ENCODE assay signal across 8 cellular contexts in genomic region chr6:26607434-26608230, GRCh38. TPM values are rescaled to one million over a fixed set of nuclear protein-coding genes. Genes with fewer than 3 reads are reported as not detected.
A peak's percentile ranks its signal among the peaks of the same experiment; 100 is the strongest.
DNase-seq lines count a peak whose midpoint lies in the region; ATAC-seq, FAIRE-seq and TF ChIP-seq lines count a peak whose summit lies in the region.

No MANE protein-coding gene starts in this region.

- H3K27me3 Mint-ChIP-seq in activated CD4-positive, alpha-beta T cell treated with anti-CD3 and anti-CD28 coated beads, Interleukin-2, amount 10 ng/mL, durations not matched to agents 7 days and 5 days: peaks cover 4% of the 10 kb centered on the region
- peaks cover 31% of the 10 kb centered on the region for H3K27me3 Mint-ChIP-seq in mesothelial cell of epicardium (ENCODE audit: low read depth)

- WGBS in A549 (ENCODE audit: missing lambda C conversion rate): 39% methylated on average over 7 of the region's 7 CpGs

- peak overlapping the region; percentile 64 for H3K27ac Mint-ChIP-seq in activated CD4-positive, alpha-beta T cell treated with anti-CD3 and anti-CD28 coated beads, Interleukin-2, amount 10 ng/mL, durations not matched to agents 7 days and 5 days
- no peak overlapping the region for H3K27ac Mint-ChIP-seq in mesothelial cell of epicardium

- TF ChIP-seq POLR2A in A549 (IDR thresholded peaks at IDR 0.05; ENCODE audit: low read length) (no peak), GM12892 (IDR thresholded peaks at IDR 0.05; ENCODE audit: low read depth, low read length) (no peak)

- no peaks in the 10 kb centered on the region for H3K36me3 Mint-ChIP-seq in activated CD4-positive, alpha-beta T cell treated with anti-CD3 and anti-CD28 coated beads, Interleukin-2, amount 10 ng/mL, durations not matched to agents 7 days and 5 days (ENCODE audit: low read depth)
- no peaks in the 10 kb centered on the region for H3K36me3 Mint-ChIP-seq in mesothelial cell of epicardium

- FAIRE-seq in A549 (lab: Jason Lieb, UNC) (no peak), GM12892 (lab: Jason Lieb, UNC) (peak; percentile 83)

- peak; percentile 90 to 96 for ATAC-seq in A549
- ATAC-seq in HG03378 (IDR thresholded peaks at IDR 0.05; ENCODE audit: unreplicated experiment): peak; percentile 77

- H3K27ac ChIP-seq in A549: no peak overlapping the region

- no peak overlapping the region for H3K4me3 Mint-ChIP-seq in activated CD4-positive, alpha-beta T cell treated with anti-CD3 and anti-CD28 coated beads, Interleukin-2, amount 10 ng/mL, durations not matched to agents 7 days and 5 days
- H3K4me3 Mint-ChIP-seq in mesothelial cell of epicardium: no peak overlapping the region

- H3K4me3 ChIP-seq in A549: peak overlapping the region; percentile 26; the same call in 1 of the 3 replicates

- H3K4me1 Mint-ChIP-seq in activated CD4-positive, alpha-beta T cell treated with anti-CD3 and anti-CD28 coated beads, Interleukin-2, amount 10 ng/mL, durations not matched to agents 7 days and 5 days: peaks cover 10% of the 10 kb centered on the region
- H3K4me1 Mint-ChIP-seq in mesothelial cell of epicardium: no peaks in the 10 kb centered on the region

- H3K4me2 ChIP-seq in A549: peak overlapping the region; percentile 69

- TF ChIP-seq RAD21 in A549 (conservative IDR thresholded peaks at IDR 0.05 in 1 of 2, IDR thresholded peaks at IDR 0.05 in 1 of 2): peak; percentile 82 to 87

- no peaks in the 10 kb centered on the region for H3K9me3 Mint-ChIP-seq in activated CD4-positive, alpha-beta T cell treated with anti-CD3 and anti-CD28 coated beads, Interleukin-2, amount 10 ng/mL, durations not matched to agents 7 days and 5 days
- H3K9me3 Mint-ChIP-seq in mesothelial cell of epicardium: no peaks in the 10 kb centered on the region

- CTCF ChIA-PET in A549 (lab: Yijun Ruan, JAX): interaction anchor here (0.6 to 1.2 kb wide), 5 partner anchors 413 to 526 kb away, joined by 3 to 21 read pairs (median 4); no protein-coding TSS in a partner anchor
- CTCF ChIA-PET in activated CD4-positive, alpha-beta T cell treated with anti-CD3 and anti-CD28 coated beads, Interleukin-2, amount 10 ng/mL, durations not matched to agents 7 days and 5 days (lab: Charles Lee): interaction anchor here (0.6 to 1.2 kb wide), 4 partner anchors 11 to 523 kb away, joined by 3 read pairs; no protein-coding TSS in a partner anchor

- no peaks in the 10 kb centered on the region for H3K4me1 ChIP-seq in A549

- no peak for TF ChIP-seq EP300 in A549 (IDR thresholded peaks at IDR 0.05)

- H3K9me3 ChIP-seq in A549: no peaks in the 10 kb centered on the region

- TF ChIP-seq CTCF in A549 (IDR thresholded peaks at IDR 0.05) (peak; percentile 63), mesothelial cell of epicardium (IDR thresholded peaks at IDR 0.05; ENCODE audit: unreplicated experiment) (peak; percentile 14)

- DNase-seq in A549 (ENCODE audit: low read depth in 1 of 2, low spot score in 1 of 2): peak; percentile 44 to 54
- DNase-seq in GM12892 (ENCODE audit: insufficient read length): no peak
- DNase-seq in NCI-H526 treated with DMSO at 0.1 percent for 48 hours (lab: John Stamatoyannopoulos, UW): peak; percentile 66
- peak; percentile 78 for DNase-seq in activated CD4-positive, alpha-beta T cell treated with anti-CD3 and anti-CD28 coated beads, Interleukin-2, amount 10 ng/mL, durations not matched to agents 7 days and 5 days
- peak; percentile 7 for DNase-seq in effector CD8-positive, alpha-beta T cell (lab: John Stamatoyannopoulos, UW)
- peak in 1 of 2 experiments; percentile 52 for DNase-seq in mesothelial cell of epicardium (ENCODE audit: low spot score in 2 of 2, unreplicated experiment in 2 of 2)
- peak; percentile 79 for DNase-seq in superior temporal gyrus (ENCODE audit: extremely low spot score)

- POLR2A ChIA-PET in A549 (lab: Yijun Ruan, JAX): no interaction called here
- POLR2A ChIA-PET in activated CD4-positive, alpha-beta T cell treated with anti-CD3 and anti-CD28 coated beads, Interleukin-2, amount 10 ng/mL, durations not matched to agents 7 days and 5 days (lab: Charles Lee): interaction anchor here (0.5 kb wide), 1 partner anchor 13 kb away, joined by 6 read pairs; no protein-coding TSS in a partner anchor

TF ChIP-seq in A549, 52 proteins besides CTCF, POLR2A, EP300 and RAD21:
- TF ChIP-seq MAX (IDR thresholded peaks at IDR 0.05) (no peak), REST (IDR thresholded peaks at IDR 0.05) (no peak), CHD4 (IDR thresholded peaks at IDR 0.05; ENCODE audit: borderline replicate concordance) (no peak), RFX5 (IDR thresholded peaks at IDR 0.05) (no peak), CBX2 (IDR thresholded peaks at IDR 0.05; ENCODE audit: borderline replicate concordance, low read depth) (no peak), SMC3 (IDR thresholded peaks at IDR 0.05) (peak; percentile 66), FOSB (CRISPR knock-in tag; IDR thresholded peaks at IDR 0.05) (no peak), HOXA7 (CRISPR knock-in tag; IDR thresholded peaks at IDR 0.05) (no peak)

RNA-seq across cellular contexts. Expression of gene ABT1, which starts 10.9 kb away (rescaled TPM):
- polyA plus RNA-seq in A549 (2011; rRNA removed) (10.6 and 11.9 TPM in 2 replicates), A549 (2017; fragmentation: RNase III; extraction: RNeasy Plus Mini Kit Qiagen cat#74134 plus additional on column Dnase treatment) (10.6 to 11.5 TPM (median 11.1 TPM) in 3 replicates)
- polyA plus RNA-seq in A549 (2012; cell fraction: cytosol; rRNA removed): 14.0 and 18.5 TPM in 2 replicates
- 12.6 and 12.9 TPM in 2 replicates for polyA plus RNA-seq in A549 (2012; cell fraction: nucleus; rRNA removed)
- polyA minus RNA-seq in A549 (2011; rRNA and poly(A)+ RNA removed): 8.2 and 10.0 TPM in 2 replicates
- 17.6 TPM for polyA plus RNA-seq in GM12892 (2012; ENCODE audit: missing spikeins)
- total RNA-seq in activated CD4-positive, alpha-beta T cell treated with anti-CD3 and anti-CD28 coated beads, Interleukin-2, amount 10 ng/mL, durations not matched to agents 7 days and 5 days: 10 to 100 TPM; 24.9 to 27.4 TPM
- total RNA-seq in mesothelial cell of epicardium: 21.8 to 22.6 TPM (median 21.9 TPM) in 3 replicates

RNA-seq across cellular contexts. Expression of gene ZNF322, which starts 51.9 kb away (rescaled TPM):
- polyA plus RNA-seq in A549 (2011; rRNA removed) (12.3 and 14.5 TPM in 2 replicates), A549 (2017; fragmentation: RNase III; extraction: RNeasy Plus Mini Kit Qiagen cat#74134 plus additional on column Dnase treatment) (5.6 to 6.1 TPM (median 6.0 TPM) in 3 replicates)
- polyA plus RNA-seq in A549 (2012; cell fraction: cytosol; rRNA removed): 1.1 and 2.4 TPM in 2 replicates
- polyA plus RNA-seq in A549 (2012; cell fraction: nucleus; rRNA removed): 1.4 and 2.2 TPM in 2 replicates
- polyA minus RNA-seq in A549 (2011; rRNA and poly(A)+ RNA removed): 6.0 and 6.9 TPM in 2 replicates
- 10.6 TPM for polyA plus RNA-seq in GM12892 (2012; ENCODE audit: missing spikeins)
- total RNA-seq in activated CD4-positive, alpha-beta T cell treated with anti-CD3 and anti-CD28 coated beads, Interleukin-2, amount 10 ng/mL, durations not matched to agents 7 days and 5 days: 1 to 10 TPM; 9.0 to 9.1 TPM
- total RNA-seq in mesothelial cell of epicardium: 37.1 to 42.5 TPM (median 40.9 TPM) in 3 replicates
